Comparison of ENCODE assay signal across 8 cellular contexts in genomic region chr14:31026076-31026394, GRCh38. TPM values are rescaled to one million over a fixed set of nuclear protein-coding genes. Genes with fewer than 3 reads are reported as not detected.
A peak's percentile ranks its signal among the peaks of the same experiment; 100 is the strongest.
DNase-seq lines count a peak whose midpoint lies in the region; ATAC-seq and FAIRE-seq lines count a peak whose summit lies in the region.

TSS of gene STRN3 (minus strand) at chr14:31026379. CDS start at chr14:31026185, 194 bp downstream.

- H3K9me3 ChIP-seq in iPS DF 6.9 (ENCODE audit: control insufficient read depth, insufficient read depth, low read length): no peaks in the 10 kb centered on the region

- POLR2A ChIA-PET in activated naive CD8-positive, alpha-beta T cell treated with anti-CD3 and anti-CD28 coated beads, Interleukin-2, amount 10 ng/mL, durations not matched to agents 7 days and 5 days (lab: Charles Lee): interaction anchor here (0.6 to 3.3 kb wide), 11 partner anchors 10 to 394 kb away, joined by 3 to 22 read pairs (median 4); partner anchors contain the start of genes HEATR5A and HECTD1

- WGBS in iPS DF 6.9 (ENCODE audit: insufficient coverage, insufficient read length): no CpG with 5 or more reads among the region's 29 CpGs

- no peak for ATAC-seq in activated CD8-positive, alpha-beta memory T cell treated with anti-CD3 and anti-CD28 coated beads, Interleukin-2, amount 10 ng/mL, durations not matched to agents 7 days and 5 days
- no peak for ATAC-seq in activated naive CD8-positive, alpha-beta T cell treated with anti-CD3 and anti-CD28 coated beads, Interleukin-2, amount 10 ng/mL, durations not matched to agents 7 days and 5 days (ENCODE audit: low read depth)

- H3K4me3 ChIP-seq in iPS DF 6.9 (ENCODE audit: low read length): peak within 1 kb of the TSS; percentile 99
- H3K4me3 ChIP-seq in skin epidermis: peak within 1 kb of the TSS; percentile 97 to 100 (median 99)

- peak within 1 kb of the TSS; percentile 90 for H3K4me3 Mint-ChIP-seq in activated CD8-positive, alpha-beta memory T cell treated with anti-CD3 and anti-CD28 coated beads, Interleukin-2, amount 10 ng/mL, durations not matched to agents 7 days and 5 days
- H3K4me3 Mint-ChIP-seq in activated naive CD8-positive, alpha-beta T cell treated with anti-CD3 and anti-CD28 coated beads, Interleukin-2, amount 10 ng/mL, durations not matched to agents 7 days and 5 days: peak within 1 kb of the TSS; percentile 97

- H3K27ac ChIP-seq in iPS DF 6.9 (ENCODE audit: low read length) (no peak within 1 kb of the TSS), skin epidermis (peak within 1 kb of the TSS; percentile 92 to 100 (median 99))

- H3K36me3 Mint-ChIP-seq in activated CD8-positive, alpha-beta memory T cell treated with anti-CD3 and anti-CD28 coated beads, Interleukin-2, amount 10 ng/mL, durations not matched to agents 7 days and 5 days: peaks cover 19% of the 10 kb centered on the region
- H3K36me3 Mint-ChIP-seq in activated naive CD8-positive, alpha-beta T cell treated with anti-CD3 and anti-CD28 coated beads, Interleukin-2, amount 10 ng/mL, durations not matched to agents 7 days and 5 days: peaks cover 11% of the 10 kb centered on the region

- no peaks in the 10 kb centered on the region for H3K27me3 Mint-ChIP-seq in activated CD8-positive, alpha-beta memory T cell treated with anti-CD3 and anti-CD28 coated beads, Interleukin-2, amount 10 ng/mL, durations not matched to agents 7 days and 5 days
- H3K27me3 Mint-ChIP-seq in activated naive CD8-positive, alpha-beta T cell treated with anti-CD3 and anti-CD28 coated beads, Interleukin-2, amount 10 ng/mL, durations not matched to agents 7 days and 5 days: no peaks in the 10 kb centered on the region

- peaks cover 51% of the 10 kb centered on the region for H3K4me1 Mint-ChIP-seq in activated CD8-positive, alpha-beta memory T cell treated with anti-CD3 and anti-CD28 coated beads, Interleukin-2, amount 10 ng/mL, durations not matched to agents 7 days and 5 days
- H3K4me1 Mint-ChIP-seq in activated naive CD8-positive, alpha-beta T cell treated with anti-CD3 and anti-CD28 coated beads, Interleukin-2, amount 10 ng/mL, durations not matched to agents 7 days and 5 days: peaks cover 44% of the 10 kb centered on the region

- H3K36me3 ChIP-seq in iPS DF 6.9 (ENCODE audit: control insufficient read depth, insufficient read depth, low read length): no peaks in the 10 kb centered on the region

- no peaks in the 10 kb centered on the region for H3K27me3 ChIP-seq in iPS DF 6.9 (ENCODE audit: control insufficient read depth, insufficient read depth, low read length)

- no peaks in the 10 kb centered on the region for H3K9me3 Mint-ChIP-seq in activated CD8-positive, alpha-beta memory T cell treated with anti-CD3 and anti-CD28 coated beads, Interleukin-2, amount 10 ng/mL, durations not matched to agents 7 days and 5 days (ENCODE audit: low read depth)
- no peaks in the 10 kb centered on the region for H3K9me3 Mint-ChIP-seq in activated naive CD8-positive, alpha-beta T cell treated with anti-CD3 and anti-CD28 coated beads, Interleukin-2, amount 10 ng/mL, durations not matched to agents 7 days and 5 days

- peak within 1 kb of the TSS; percentile 96 for H3K27ac Mint-ChIP-seq in activated CD8-positive, alpha-beta memory T cell treated with anti-CD3 and anti-CD28 coated beads, Interleukin-2, amount 10 ng/mL, durations not matched to agents 7 days and 5 days
- peak within 1 kb of the TSS; percentile 98 for H3K27ac Mint-ChIP-seq in activated naive CD8-positive, alpha-beta T cell treated with anti-CD3 and anti-CD28 coated beads, Interleukin-2, amount 10 ng/mL, durations not matched to agents 7 days and 5 days

- FAIRE-seq in urothelium cell line (lab: Jason Lieb, UNC): no peak

- no peak for DNase-seq in activated CD8-positive, alpha-beta memory T cell treated with anti-CD3 and anti-CD28 coated beads, Interleukin-2, amount 10 ng/mL, durations not matched to agents 7 days and 5 days
- no peak for DNase-seq in activated CD8-positive, alpha-beta memory T cell treated with anti-CD3 and anti-CD28 coated beads, Interleukin-2, amount 50 U/mL, for 48 hours
- DNase-seq in activated naive CD8-positive, alpha-beta T cell treated with anti-CD3 and anti-CD28 coated beads, Interleukin-2, amount 10 ng/mL, durations not matched to agents 7 days and 5 days: no peak
- DNase-seq in iPS DF 6.9 (ENCODE audit: low read depth, low spot score): no peak
- DNase-seq in activated gamma-delta T cell treated with Interleukin-2 at 50 U/mL for 16 hours: no peak
- DNase-seq in urothelium cell line (ENCODE audit: low spot score): no peak
- no peak for DNase-seq in putamen (ENCODE audit: low spot score)

- CTCF ChIA-PET in activated CD8-positive, alpha-beta memory T cell treated with anti-CD3 and anti-CD28 coated beads, Interleukin-2, amount 10 ng/mL, durations not matched to agents 7 days and 5 days (lab: Charles Lee): interaction anchor here (1.4 to 1.9 kb wide), 2 partner anchors 92 to 102 kb away, joined by 3 to 5 read pairs; no protein-coding TSS in a partner anchor

- no peaks in the 10 kb centered on the region for H3K4me1 ChIP-seq in iPS DF 6.9 (ENCODE audit: control insufficient read depth, insufficient read depth, low read length)

RNA-seq across cellular contexts. Expression of gene STRN3, which starts in this region (rescaled TPM):
- total RNA-seq in activated CD8-positive, alpha-beta memory T cell treated with anti-CD3 and anti-CD28 coated beads, Interleukin-2, amount 10 ng/mL, durations not matched to agents 7 days and 5 days: 10 to 100 TPM; 21.2 to 24.2 TPM
- total RNA-seq in activated naive CD8-positive, alpha-beta T cell treated with anti-CD3 and anti-CD28 coated beads, Interleukin-2, amount 10 ng/mL, durations not matched to agents 7 days and 5 days: 10 to 100 TPM; 21.8 to 24.1 TPM
